In genomic region chr2:102350118-102350793, GRCh38 we compare ENCODE assay signal across 13 cellular contexts. TPM values are rescaled to one million over a fixed set of nuclear protein-coding genes. Genes with fewer than 3 reads are reported as not detected.
"Had no signal": no experiment of that assay in that cellular context is flagged by ENCODE, and none has a peak within 500 bp of the region (broad histone marks: within the 10 kb centered on the region; RNA-seq: fewer than 3 reads in every experiment).

No MANE protein-coding gene starts in this region.

- H3K4me1 Mint-ChIP-seq: central memory CD8-positive, alpha-beta T cell had no signal

- H3K27me3 Mint-ChIP-seq: central memory CD8-positive, alpha-beta T cell had no signal

- H3K9me3 ChIP-seq: body of pancreas, ovary, stomach, thoracic aorta had no signal

- H3K9me3 Mint-ChIP-seq: central memory CD8-positive, alpha-beta T cell; dendritic cell treated with granulocyte-macrophage colony-stimulating factor and Interleukin-4, amounts not matched to agents 40 ng/mL and 50 ng/mL, for 4 days; effector memory CD8-positive, alpha-beta T cell; T-helper 2 cell treated with Interferon-gamma antibody and Interleukin-4, amounts not matched to agents 5 μg/mL and 100 μg/mL, for 36 hours had no signal

- H3K4me3 Mint-ChIP-seq: central memory CD8-positive, alpha-beta T cell; dendritic cell treated with granulocyte-macrophage colony-stimulating factor and Interleukin-4, amounts not matched to agents 40 ng/mL and 50 ng/mL, for 4 days; effector memory CD8-positive, alpha-beta T cell; T-helper 2 cell treated with Interferon-gamma antibody and Interleukin-4, amounts not matched to agents 5 μg/mL and 100 μg/mL, for 36 hours had no signal

- H3K27me3 ChIP-seq: body of pancreas, ovary, stomach had no signal

- H3K4me3 ChIP-seq: body of pancreas, ovary, stomach, thoracic aorta had no signal

- ATAC-seq: activated CD4-positive, CD25-positive, alpha-beta regulatory T cell treated with anti-CD3 and anti-CD28 coated beads, Interleukin-2, amount 50 U/mL, for 24 hours; body of pancreas; effector memory CD8-positive, alpha-beta T cell had no signal

- DNase-seq: body of pancreas; effector memory CD8-positive, alpha-beta T cell; hippocampal formation; kidney glomerular epithelial cell; ovary; stimulated activated CD4-positive, alpha-beta T cell treated with anti-CD3 and anti-CD28 coated beads, Interleukin-2, amount 100 ng/mL, for 48 hours; stomach had no signal

- H3K27ac Mint-ChIP-seq: dendritic cell treated with granulocyte-macrophage colony-stimulating factor and Interleukin-4, amounts not matched to agents 40 ng/mL and 50 ng/mL, for 4 days; effector memory CD8-positive, alpha-beta T cell; T-helper 2 cell treated with Interferon-gamma antibody and Interleukin-4, amounts not matched to agents 5 μg/mL and 100 μg/mL, for 36 hours had no signal

- H3K36me3 ChIP-seq: ovary, stomach, thoracic aorta had no signal

- H3K27ac ChIP-seq: body of pancreas, ovary, stomach, thoracic aorta had no signal

RNA-seq across cellular contexts. Expression of gene IL1RL1, which starts 38.9 kb away (rescaled TPM):
- polyA plus RNA-seq: neural cell had no signal
